8 cellular contexts compared by ENCODE assay signal in genomic region chr22:17083811-17084540, GRCh38. TPM values are rescaled to one million over a fixed set of nuclear protein-coding genes. Genes with fewer than 3 reads are reported as not detected.
DNase-seq lines count a peak whose midpoint lies in the region; ATAC-seq, FAIRE-seq and TF ChIP-seq lines count a peak whose summit lies in the region.

No MANE protein-coding gene starts in this region.

- TF ChIP-seq RAD21 in IMR-90 (IDR thresholded peaks at IDR 0.05; ENCODE audit: low read length), result no peak

- no peak for ATAC-seq in IMR-90 (ENCODE audit: low read depth)
- ATAC-seq in GM18907 (IDR thresholded peaks at IDR 0.05; ENCODE audit: unreplicated experiment), result no peak
- no peak for ATAC-seq in HG03565 (IDR thresholded peaks at IDR 0.05; ENCODE audit: unreplicated experiment)

- peak overlapping the region; percentile 85; the same call in 1 of the 2 replicates for H3K27ac ChIP-seq in IMR-90 (ENCODE audit: insufficient read depth, low read length)

- peak overlapping the region; percentile 67 for H2BK120ac ChIP-seq in IMR-90 (ENCODE audit: low read depth, low read length)

- H2AK9ac ChIP-seq in IMR-90 (replicated peaks; ENCODE audit: low read depth, low read length, poor library complexity), result peak overlapping the region; percentile 82

- TF ChIP-seq CTCF in AG04449 (IDR thresholded peaks at IDR 0.05; ENCODE audit: insufficient read depth, low read length, missing control alignments) (no peak), IMR-90 (conservative IDR thresholded peaks at IDR 0.05; ENCODE audit: low read depth, low read length) (no peak), bronchial epithelial cell (IDR thresholded peaks at IDR 0.05; ENCODE audit: insufficient read depth, low read length, severe bottlenecking) (no peak)

- peaks cover 10% of the 10 kb centered on the region for H3K9me1 ChIP-seq in IMR-90 (ENCODE audit: insufficient read depth, low read length)

- 97% methylated on average over 23 of the region's 34 CpGs; no CpG with 5 or more reads in 1 of the 2 experiments for WGBS in IMR-90 (ENCODE audit: extremely low coverage in 2 of 2, insufficient read length in 1 of 2), 2 experiments

- intact Hi-C loops in IMR-90 (cut with micrococcal nuclease), result loop anchor here (2.0 kb wide), 1 partner anchor 75 kb away; the partner anchor contains the start of gene HDHD5

- H4K8ac ChIP-seq in IMR-90 (ENCODE audit: low read depth in 2 of 2, low read length in 2 of 2), result peak overlapping the region; percentile 73 to 97; a peak in 3 of 4 replicates

- H3K9ac ChIP-seq in IMR-90 (ENCODE audit: low read depth, low read length) (peak overlapping the region; percentile 85; the same call in 1 of the 2 replicates), mucosa of stomach (ENCODE audit: low read length) (peak overlapping the region; percentile 86)

- H3K9me3 ChIP-seq in IMR-90 (ENCODE audit: control insufficient read depth, insufficient read depth, low read length), result no peaks in the 10 kb centered on the region
- H3K9me3 ChIP-seq in mucosa of stomach (ENCODE audit: control insufficient read depth, low read length), result no peaks in the 10 kb centered on the region

- DNase-seq in AG04449 (ENCODE audit: low read depth, low spot score) (no peak), IMR-90 (no peak), bronchial epithelial cell (ENCODE audit: low read depth) (no peak), AML-193 (lab: John Stamatoyannopoulos, UW) (no peak), 8988T (no peak)

- H2AFZ ChIP-seq in IMR-90 (replicated peaks; ENCODE audit: low read length, poor library complexity), result peak overlapping the region; percentile 100

- no TSS peak for BruUV-seq in IMR-90 (replicated peaks; lab: Mats Ljungman, UMichigan)

- dilution Hi-C loops in IMR-90 (cut with HindIII; ENCODE audit: low sequenced_read_pairs, unreplicated experiment), result no loop called here

- in situ Hi-C loops in IMR-90 (cut with MboI; ENCODE audit: low sequenced_read_pairs), result loop anchor here (25.0 kb wide), 1 partner anchor 728 kb away; no protein-coding TSS in a partner anchor

- POLR2A ChIA-PET in AG04449 (lab: Yijun Ruan, JAX), result no interaction called here
- POLR2A ChIA-PET in IMR-90 (lab: Charles Lee; ENCODE audit: unreplicated experiment), result no interaction called here

- no peaks in the 10 kb centered on the region for H3K27me3 ChIP-seq in IMR-90 (ENCODE audit: control insufficient read depth, insufficient read depth, low read length)
- no peaks in the 10 kb centered on the region for H3K27me3 ChIP-seq in bronchial epithelial cell (ENCODE audit: control insufficient read depth, insufficient read depth, low read length)
- H3K27me3 ChIP-seq in mucosa of stomach (ENCODE audit: control insufficient read depth, insufficient read depth, low read length), result no peaks in the 10 kb centered on the region

- peaks cover 26% of the 10 kb centered on the region for H4K20me1 ChIP-seq in IMR-90 (ENCODE audit: insufficient read depth, low read length)

- CTCF ChIA-PET in AG04449 (lab: Yijun Ruan, JAX) (interaction anchor here (1.7 to 19.2 kb wide), 2 partner anchors 9 to 91 kb away, joined by 11 to 265 read pairs; no protein-coding TSS in a partner anchor), IMR-90 (lab: Yijun Ruan, JAX) (no interaction called here)

- peaks cover 4 to 39% of the 10 kb centered on the region in 2 experiments; a peak in 3 of 4 replicates for H3K79me1 ChIP-seq in IMR-90 (ENCODE audit: low read depth in 1 of 2, low read length in 2 of 2)

- peaks cover 15% of the 10 kb centered on the region for H3K4me1 ChIP-seq in IMR-90 (ENCODE audit: control insufficient read depth, insufficient read depth, low read length)
- peaks cover 10% of the 10 kb centered on the region for H3K4me1 ChIP-seq in mucosa of stomach (ENCODE audit: control insufficient read depth, insufficient read depth, low read length)

- H2AK5ac ChIP-seq in IMR-90 (ENCODE audit: low read depth, low read length), result 0 out of 2 replicates have a peak overlapping the region, but pooled peaks have one; percentile 13

- H3K23ac ChIP-seq in IMR-90 (ENCODE audit: low read depth, low read length), result no peak overlapping the region

- TF ChIP-seq POLR2A in IMR-90 (IDR thresholded peaks at IDR 0.05; ENCODE audit: low read depth, low read length), result no peak

- H2BK15ac ChIP-seq in IMR-90 (ENCODE audit: low read depth, low read length), result no peak overlapping the region

- H3K14ac ChIP-seq in IMR-90 (replicated peaks; ENCODE audit: low read depth, low read length), result peak overlapping the region; percentile 88; the same call in 1 of the 2 replicates

- peak overlapping the region; percentile 96 for H3K4ac ChIP-seq in IMR-90 (ENCODE audit: low read depth, low read length)

- H3K36me3 ChIP-seq in IMR-90 (ENCODE audit: control insufficient read depth, insufficient read depth, low read length) (no peaks in the 10 kb centered on the region), bronchial epithelial cell (ENCODE audit: control insufficient read depth, insufficient read depth, low read length) (no peaks in the 10 kb centered on the region), mucosa of stomach (ENCODE audit: control insufficient read depth, insufficient read depth, low read length) (no peaks in the 10 kb centered on the region)

- H2BK5ac ChIP-seq in IMR-90 (ENCODE audit: low read depth, low read length, poor library complexity, severe bottlenecking), result peak overlapping the region; percentile 90

- H3K56ac ChIP-seq in IMR-90 (ENCODE audit: extremely low read depth, insufficient read depth, low read length), result peak overlapping the region; percentile 61; the same call in 1 of the 2 replicates

- peak overlapping the region; percentile 80 for H3K4me3 ChIP-seq in AG04449 (ENCODE audit: low read depth, low read length)
- peak overlapping the region; percentile 83 for H3K4me3 ChIP-seq in IMR-90 (ENCODE audit: insufficient read depth, low read depth, low read length)
- peak overlapping the region; percentile 98 for H3K4me3 ChIP-seq in bronchial epithelial cell (ENCODE audit: low read depth, low read length)
- H3K4me3 ChIP-seq in mucosa of stomach (ENCODE audit: low read length), result peak overlapping the region; percentile 57

- peak overlapping the region; percentile 91 for H4K5ac ChIP-seq in IMR-90 (ENCODE audit: low read depth, low read length)

- H3K4me2 ChIP-seq in IMR-90 (ENCODE audit: low read depth, low read length), result peak overlapping the region; percentile 91

- peak overlapping the region; percentile 44 for H2BK20ac ChIP-seq in IMR-90 (ENCODE audit: low read depth, low read length)

- H4K91ac ChIP-seq in IMR-90 (ENCODE audit: insufficient read depth, low read depth, low read length), result peak overlapping the region; percentile 81; the same call in 1 of the 2 replicates

- no peak for FAIRE-seq in bronchial epithelial cell (lab: Jason Lieb, UNC)

- peak overlapping the region; percentile 55; the same call in 1 of the 2 replicates for H3K18ac ChIP-seq in IMR-90 (ENCODE audit: low read depth, low read length)

TF ChIP-seq in IMR-90, 13 proteins besides CTCF, POLR2A, EP300 and RAD21:
- TF ChIP-seq CEBPB (IDR thresholded peaks at IDR 0.05; ENCODE audit: low read depth, low read length) (no peak), BHLHE40 (IDR thresholded peaks at IDR 0.05; ENCODE audit: low read depth, low read length) (no peak), RFX5 (IDR thresholded peaks at IDR 0.05; ENCODE audit: low read depth, low read length) (no peak), CHD1 (IDR thresholded peaks at IDR 0.05; ENCODE audit: low read depth, low read length) (no peak), RCOR1 (IDR thresholded peaks at IDR 0.05; ENCODE audit: insufficient replicate concordance, low read length) (no peak), SMC3 (IDR thresholded peaks at IDR 0.05; ENCODE audit: low read depth, low read length) (no peak), NFE2L2 (IDR thresholded peaks at IDR 0.05; ENCODE audit: low read depth, low read length) (no peak), MAZ (IDR thresholded peaks at IDR 0.05; ENCODE audit: borderline replicate concordance, low read depth, low read length) (no peak), MAFK (IDR thresholded peaks at IDR 0.05; ENCODE audit: low read depth, low read length) (no peak), USF2 (IDR thresholded peaks at IDR 0.05; ENCODE audit: low read depth, low read length) (no peak), FOS (IDR thresholded peaks at IDR 0.05; ENCODE audit: low read depth, low read length) (no peak), ELK1 (IDR thresholded peaks at IDR 0.05; ENCODE audit: borderline replicate concordance, low read depth, low read length) (no peak), MXI1 (IDR thresholded peaks at IDR 0.05; ENCODE audit: borderline replicate concordance, low read depth, low read length) (no peak)

RNA-seq across cellular contexts. Expression of gene IL17RA, which starts 0.8 kb away (rescaled TPM):
- total RNA-seq in IMR-90 (2012; rRNA removed) (5.2 and 5.8 TPM in 2 replicates), bronchial epithelial cell (3.7 and 4.4 TPM in 2 replicates)
- polyA plus RNA-seq in IMR-90 (2012; rRNA removed), result 15.3 and 18.3 TPM in 2 replicates
- polyA plus RNA-seq in IMR-90 (2012; cell fraction: cytosol; rRNA removed), result 17.1 and 20.5 TPM in 2 replicates
- polyA plus RNA-seq in IMR-90 (2012; cell fraction: nucleus; rRNA removed; ENCODE audit: low replicate concordance), result 15.5 and 20.2 TPM in 2 replicates

RNA-seq across cellular contexts. Expression of gene TMEM121B, which starts 37.2 kb away (rescaled TPM):
- under 0.01 TPM in 2 replicates for total RNA-seq in IMR-90 (2012; rRNA removed)
- 0.22 and 0.29 TPM in 2 replicates for polyA plus RNA-seq in IMR-90 (2012; rRNA removed)
- 0.11 and 0.13 TPM in 2 replicates for polyA plus RNA-seq in IMR-90 (2012; cell fraction: cytosol; rRNA removed)
- polyA plus RNA-seq in IMR-90 (2012; cell fraction: nucleus; rRNA removed; ENCODE audit: low replicate concordance), result 0.22 and 0.25 TPM in 2 replicates
- not detected in 2 replicates for total RNA-seq in bronchial epithelial cell
